Comparison of ENCODE assay signal across 35 cellular contexts in the genomic region with DNA sequence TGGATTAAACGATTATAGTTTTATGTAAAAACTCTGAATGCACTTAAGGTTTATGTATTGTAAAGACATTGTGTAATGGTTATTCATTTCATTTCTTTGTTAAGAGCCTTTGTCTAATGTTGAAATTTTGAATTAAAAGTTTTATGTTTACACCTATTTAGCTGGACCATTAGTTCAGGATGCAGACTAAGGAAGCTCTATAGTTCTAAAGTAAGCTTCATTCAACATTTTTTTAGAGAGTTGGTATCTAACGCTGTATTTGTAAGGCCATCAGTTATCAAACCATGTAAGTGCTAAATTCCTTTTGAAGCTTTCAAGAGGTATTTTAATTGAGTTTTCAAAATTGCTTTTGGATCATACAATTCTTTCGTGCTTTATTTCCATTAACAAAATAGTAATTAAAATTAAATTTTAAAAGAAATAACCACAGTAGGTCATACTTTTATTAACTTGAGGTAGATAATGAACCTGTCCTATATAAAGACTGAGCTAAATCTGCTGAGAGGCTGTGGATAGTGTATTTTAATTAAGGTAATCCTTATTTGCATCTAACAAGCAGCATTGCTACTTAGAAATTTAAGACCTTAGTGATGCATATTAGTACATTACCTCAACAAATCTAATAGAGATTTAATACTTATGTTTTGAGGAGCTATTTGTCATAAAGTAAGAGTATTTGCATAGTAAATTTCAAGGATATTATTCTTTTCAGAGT.
"Had no signal": no experiment of that assay in that cellular context is flagged by ENCODE, and none has a peak within 500 bp of the region (broad histone marks: within the 10 kb centered on the region; RNA-seq: fewer than 3 reads in every experiment).

No MANE protein-coding gene starts in this region.

- H3K36me3 Mint-ChIP-seq: activated CD4-positive, alpha-beta memory T cell treated with anti-CD3 and anti-CD28 coated beads for 36 hours; activated naive CD4-positive, alpha-beta T cell treated with anti-CD3 and anti-CD28 coated beads, Interleukin-2, amount 50 U/mL, for 72 hours; activated naive CD8-positive, alpha-beta T cell treated with anti-CD3 and anti-CD28 coated beads for 36 hours had no signal

- DNase-seq: activated B cell treated with CpG ODN at 0.5 μM for 24 hours; activated CD4-positive, alpha-beta memory T cell treated with anti-CD3 and anti-CD28 coated beads for 36 hours; activated CD4-positive, alpha-beta T cell treated with anti-CD3 and anti-CD28 coated beads for 4 hours; activated CD4-positive, alpha-beta T cell treated with anti-CD3 and anti-CD28 coated beads, Interleukin-2, amount 10 ng/mL, durations not matched to agents 24 days and 14 days; activated CD4-positive, alpha-beta T cell treated with anti-CD3 and anti-CD28 coated beads, Interleukin-2, amount 50 U/mL, for 1 hour; activated CD4-positive, alpha-beta T cell treated with anti-CD3 and anti-CD28 coated beads, Interleukin-2, amount 50 U/mL, for 4 hours; activated CD4-positive, CD25-positive, alpha-beta regulatory T cell treated with anti-CD3 and anti-CD28 coated beads, Interleukin-2, amount 50 U/mL, for 72 hours; activated CD8-positive, alpha-beta memory T cell treated with anti-CD3 and anti-CD28 coated beads, Interleukin-2, amount 50 U/mL, for 4 hours; activated CD8-positive, alpha-beta T cell treated with anti-CD3 and anti-CD28 coated beads for 36 hours; activated effector memory CD4-positive, alpha-beta T cell treated with anti-CD3 and anti-CD28 coated beads, Interleukin-2, amount 50 U/mL, for 16 hours; activated gamma-delta T cell treated with Interleukin-2 at 50 U/mL for 16 hours; activated naive CD4-positive, alpha-beta T cell; activated naive CD4-positive, alpha-beta T cell treated with anti-CD3 and anti-CD28 coated beads for 36 hours; activated naive CD4-positive, alpha-beta T cell treated with anti-CD3 and anti-CD28 coated beads, Interleukin-2, amount 50 U/mL, for 16 hours; activated naive CD8-positive, alpha-beta T cell treated with anti-CD3 and anti-CD28 coated beads for 36 hours; activated T-cell treated with anti-CD3 and anti-CD28 coated beads for 4 hours; activated T-cell treated with anti-CD3 and anti-CD28 coated beads, Interleukin-2, amount 50 U/mL, for 1 hour; activated T-cell treated with anti-CD3 and anti-CD28 coated beads, Interleukin-2, amount 50 U/mL, for 4 hours; activated T-cell treated with anti-CD3 and anti-CD28 coated beads, Interleukin-2, amount 50 U/mL, for 72 hours; adrenal gland; amniotic stem cell; aorta; body of pancreas; brain microvascular endothelial cell; central memory CD4-positive, alpha-beta T cell; T-helper 2 cell; T-helper 9 cell had no signal

- H3K36me3 ChIP-seq: adrenal gland, brain microvascular endothelial cell, breast epithelium had no signal

- H3K4me1 Mint-ChIP-seq: activated B cell treated with CpG ODN at 0.5 μM for 24 hours; activated CD4-positive, alpha-beta T cell treated with anti-CD3 and anti-CD28 coated beads, Interleukin-2, amount 10 ng/mL, durations not matched to agents 24 days and 14 days; activated naive CD8-positive, alpha-beta T cell treated with anti-CD3 and anti-CD28 coated beads for 36 hours; activated T-helper 17 cell treated with anti-CD3 and anti-CD28 coated beads, Interleukin-2, amount 50 U/mL, for 72 hours had no signal

- H3K27me3 Mint-ChIP-seq: activated CD4-positive, alpha-beta memory T cell treated with anti-CD3 and anti-CD28 coated beads for 36 hours; activated CD4-positive, alpha-beta T cell treated with anti-CD3 and anti-CD28 coated beads, Interleukin-2, amount 10 ng/mL, durations not matched to agents 24 days and 14 days; activated CD8-positive, alpha-beta T cell treated with anti-CD3 and anti-CD28 coated beads for 36 hours had no signal

- H3K4me1 ChIP-seq: adrenal gland, body of pancreas, breast epithelium had no signal

- H3K27ac ChIP-seq: adrenal gland, body of pancreas, brain microvascular endothelial cell, breast epithelium, VCaP had no signal

- H3K9me3 ChIP-seq: adrenal gland, body of pancreas, breast epithelium had no signal

- H3K4me3 Mint-ChIP-seq: activated B cell treated with CpG ODN at 0.5 μM for 24 hours; activated CD4-positive, alpha-beta memory T cell treated with anti-CD3 and anti-CD28 coated beads for 36 hours; activated CD4-positive, alpha-beta T cell treated with anti-CD3 and anti-CD28 coated beads, Interleukin-2, amount 10 ng/mL, durations not matched to agents 24 days and 14 days; activated CD8-positive, alpha-beta T cell treated with anti-CD3 and anti-CD28 coated beads for 36 hours; activated naive CD4-positive, alpha-beta T cell treated with anti-CD3 and anti-CD28 coated beads for 36 hours; activated naive CD8-positive, alpha-beta T cell treated with anti-CD3 and anti-CD28 coated beads for 36 hours; activated T-cell treated with anti-CD3 and anti-CD28 coated beads, Interleukin-2, amount 50 U/mL, for 4 hours; activated T-cell treated with anti-CD3 and anti-CD28 coated beads, Interleukin-2, amount 50 U/mL, for 72 hours; activated T-helper 1 cell treated with anti-CD3 and anti-CD28 coated beads, Interleukin-12 subunit alpha, Interleukin-12 subunit beta, Interleukin-2, Interleukin-4 antibody, amounts not matched to agents 30 ng/mL and 10 ng/mL and 1 ng/mL, durations not matched to agents 14 hours and 24 hours and 36 hours; activated T-helper 17 cell treated with anti-CD3 and anti-CD28 coated beads, Interleukin-2, amount 50 U/mL, for 72 hours; T-helper 2 cell treated with Interferon-gamma antibody and Interleukin-4, amounts not matched to agents 5 μg/mL and 100 μg/mL, for 36 hours had no signal

- H3K9me3 Mint-ChIP-seq: activated B cell treated with CpG ODN at 0.5 μM for 24 hours; activated CD4-positive, alpha-beta memory T cell treated with anti-CD3 and anti-CD28 coated beads for 36 hours; activated CD4-positive, alpha-beta T cell treated with anti-CD3 and anti-CD28 coated beads, Interleukin-2, amount 10 ng/mL, durations not matched to agents 24 days and 14 days; activated CD8-positive, alpha-beta T cell treated with anti-CD3 and anti-CD28 coated beads for 36 hours; activated naive CD4-positive, alpha-beta T cell treated with anti-CD3 and anti-CD28 coated beads for 36 hours; activated naive CD4-positive, alpha-beta T cell treated with anti-CD3 and anti-CD28 coated beads, Interleukin-2, amount 50 U/mL, for 72 hours; activated naive CD8-positive, alpha-beta T cell treated with anti-CD3 and anti-CD28 coated beads for 36 hours; activated T-cell treated with anti-CD3 and anti-CD28 coated beads, Interleukin-2, amount 50 U/mL, for 4 hours; activated T-cell treated with anti-CD3 and anti-CD28 coated beads, Interleukin-2, amount 50 U/mL, for 72 hours; activated T-helper 1 cell treated with anti-CD3 and anti-CD28 coated beads, Interleukin-12 subunit alpha, Interleukin-12 subunit beta, Interleukin-2, Interleukin-4 antibody, amounts not matched to agents 30 ng/mL and 10 ng/mL and 1 ng/mL, durations not matched to agents 14 hours and 24 hours and 36 hours; activated T-helper 17 cell treated with anti-CD3 and anti-CD28 coated beads, Interleukin-2, amount 50 U/mL, for 72 hours; T-helper 2 cell treated with Interferon-gamma antibody and Interleukin-4, amounts not matched to agents 5 μg/mL and 100 μg/mL, for 36 hours had no signal

- FAIRE-seq: astrocyte, TTC549 had no signal

- H3K27ac Mint-ChIP-seq: activated B cell treated with CpG ODN at 0.5 μM for 24 hours; activated CD4-positive, alpha-beta memory T cell treated with anti-CD3 and anti-CD28 coated beads for 36 hours; activated CD4-positive, alpha-beta T cell treated with anti-CD3 and anti-CD28 coated beads, Interleukin-2, amount 10 ng/mL, durations not matched to agents 24 days and 14 days; activated CD8-positive, alpha-beta T cell treated with anti-CD3 and anti-CD28 coated beads for 36 hours; activated naive CD4-positive, alpha-beta T cell treated with anti-CD3 and anti-CD28 coated beads for 36 hours; activated naive CD4-positive, alpha-beta T cell treated with anti-CD3 and anti-CD28 coated beads, Interleukin-2, amount 50 U/mL, for 72 hours; activated naive CD8-positive, alpha-beta T cell treated with anti-CD3 and anti-CD28 coated beads for 36 hours; activated T-cell treated with anti-CD3 and anti-CD28 coated beads, Interleukin-2, amount 50 U/mL, for 72 hours; activated T-helper 1 cell treated with anti-CD3 and anti-CD28 coated beads, Interleukin-12 subunit alpha, Interleukin-12 subunit beta, Interleukin-2, Interleukin-4 antibody, amounts not matched to agents 30 ng/mL and 10 ng/mL and 1 ng/mL, durations not matched to agents 14 hours and 24 hours and 36 hours; activated T-helper 17 cell treated with anti-CD3 and anti-CD28 coated beads, Interleukin-2, amount 50 U/mL, for 72 hours; T-helper 2 cell treated with Interferon-gamma antibody and Interleukin-4, amounts not matched to agents 5 μg/mL and 100 μg/mL, for 36 hours had no signal

- H3K27me3 ChIP-seq: adrenal gland, body of pancreas, brain microvascular endothelial cell, breast epithelium had no signal

- H3K4me3 ChIP-seq: adrenal gland, body of pancreas, breast epithelium had no signal

- ATAC-seq: activated CD8-positive, alpha-beta T cell treated with anti-CD3 and anti-CD28 coated beads for 36 hours; activated naive CD4-positive, alpha-beta T cell treated with anti-CD3 and anti-CD28 coated beads, Interleukin-2, amount 50 U/mL, for 72 hours; activated T-cell treated with anti-CD3 and anti-CD28 coated beads, Interleukin-2, amount 50 U/mL, for 4 hours; activated T-cell treated with anti-CD3 and anti-CD28 coated beads, Interleukin-2, amount 50 U/mL, for 72 hours; activated T-helper 17 cell treated with anti-CD3 and anti-CD28 coated beads, Interleukin-2, amount 50 U/mL, for 72 hours; body of pancreas had no signal
